ENCODE assay signal across 8 cellular contexts in genomic region chr20:45911486-45912343, GRCh38. TPM values are rescaled to one million over a fixed set of nuclear protein-coding genes. Genes with fewer than 3 reads are reported as not detected.
A peak's percentile ranks its signal among the peaks of the same experiment; 100 is the strongest.
DNase-seq lines count a peak whose midpoint lies in the region; ATAC-seq and TF ChIP-seq lines count a peak whose summit lies in the region.

TSS of gene PLTP (minus strand) at chr20:45912155. CDS start at chr20:45911452, 703 bp downstream.

- ATAC-seq in heart left ventricle (peak; percentile 28 to 69 (median 57)), omental fat pad (ENCODE audit: low FRiP score) (peak; percentile 33), GM19455 (IDR thresholded peaks at IDR 0.05; ENCODE audit: unreplicated experiment) (no peak), GM18502 (IDR thresholded peaks at IDR 0.05; ENCODE audit: poor library complexity, unreplicated experiment) (no peak)

- intact Hi-C loops in heart left ventricle (cut with DNase I) = loop anchor here in 4 of 10 donors (1.0 to 2.0 kb wide), 3 partner anchors 23 to 60 kb away; partner anchors contain the start of gene PCIF1 (in 4 of the 4)

- peak; percentile 41 for DNase-seq in GM12865 (ENCODE audit: low read depth)
- peak; percentile 48 for DNase-seq in NCI-H69 (lab: John Stamatoyannopoulos, UW)
- peak; percentile 78 to 88 (median 79) for DNase-seq in heart left ventricle
- DNase-seq in omental fat pad (ENCODE audit: low spot score) = no peak
- no peak for DNase-seq in NCI-H510A (lab: John Stamatoyannopoulos, UW)

- H3K9me3 ChIP-seq in heart left ventricle = no peaks in the 10 kb centered on the region

- H3K27me3 ChIP-seq in heart left ventricle = peaks cover 0 to 5% (median 0%) of the 10 kb centered on the region in 9 donors

- H3K36me3 ChIP-seq in heart left ventricle = peaks cover 0 to 21% (median under 1%) of the 10 kb centered on the region in 9 donors

- H3K4me3 ChIP-seq in GM12865 (ENCODE audit: low read depth, low read length) (peak within 1 kb of the TSS; percentile 45), heart left ventricle (peak within 1 kb of the TSS; percentile 18 to 67 (median 60))

- no peak within 1 kb of the TSS for H3K27ac ChIP-seq in adipose tissue (ENCODE audit: low read depth, low read length)
- peak within 1 kb of the TSS; percentile 42 to 91 (median 80) for H3K27ac ChIP-seq in heart left ventricle

- 0 to 1% (median 1%) methylated on average over 51 to 58 of the region's 58 CpGs for WGBS in adipose tissue, 3 donors
- 1 to 2% (median 1%) methylated on average over 32 to 58 of the region's 58 CpGs for WGBS in heart left ventricle, 4 donors

- peaks cover 0 to 60% (median 18%) of the 10 kb centered on the region in 12 donors for H3K4me1 ChIP-seq in heart left ventricle

- TF ChIP-seq CTCF in GM12865 (IDR thresholded peaks at IDR 0.05; ENCODE audit: insufficient read depth, low read depth, low read length, missing control alignments) (no peak), heart left ventricle (IDR thresholded peaks at IDR 0.05) (no peak), omental fat pad (IDR thresholded peaks at IDR 0.05) (no peak)

- TF ChIP-seq POLR2A in heart left ventricle (IDR thresholded peaks at IDR 0.05) = peak in 1 of 2 donors; percentile 66

RNA-seq across cellular contexts. Expression of gene PLTP, which starts in this region (rescaled TPM):
- polyA plus RNA-seq in adipose tissue (100 to 1,000 TPM; 113 to 308 (median 276) TPM), heart left ventricle (10 to 100 TPM; 21.5 to 33.2 TPM)
- total RNA-seq in heart left ventricle (100 to 1,000 TPM in 3 of 9 donors, 10 to 100 TPM in 6; 19.8 to 367 (median 81.1) TPM), omental fat pad (1,000 to 10,000 TPM in 1 of 4 donors, 100 to 1,000 TPM in 3; 215 to 1,101 (median 301) TPM)

Comparison
In these comparisons a context has a peak if more than half of its experiments do, and no peak if none do; other contexts are left out.
1. DNase-seq: peak in GM12865 (single experiment), NCI-H69 (single experiment) and heart left ventricle (5 of 5); none in omental fat pad (single experiment) and NCI-H510A (single experiment).
2. ATAC-seq: peak in heart left ventricle (4 of 4) and omental fat pad (single experiment); none in GM19455 (single experiment) and GM18502 (single experiment).